Comparison of ENCODE assay signal across 1 cellular context in genomic region chr4:75908555-75908954, GRCh38.
TF ChIP-seq lines count a peak whose summit lies in the region.

No MANE protein-coding gene starts in this region.

TF ChIP-seq in GM23338, 12 proteins besides CTCF, POLR2A, EP300 and RAD21 (continued from another document):
- TF ChIP-seq EZH2phosphoT487 (IDR thresholded peaks at IDR 0.05; ENCODE audit: unreplicated experiment) (no peak), ZNF114 (CRISPR knock-in tag; IDR thresholded peaks at IDR 0.05) (no peak), NANOG (IDR thresholded peaks at IDR 0.05; ENCODE audit: borderline replicate concordance) (no peak), REST (IDR thresholded peaks at IDR 0.05; ENCODE audit: unreplicated experiment) (no peak), EZH2 (IDR thresholded peaks at IDR 0.05; ENCODE audit: low read depth, unreplicated experiment) (no peak), ZNF462 (CRISPR knock-in tag; IDR thresholded peaks at IDR 0.05) (no peak)
